Comparison of ENCODE assay signal across 9 cellular contexts in the genomic region with DNA sequence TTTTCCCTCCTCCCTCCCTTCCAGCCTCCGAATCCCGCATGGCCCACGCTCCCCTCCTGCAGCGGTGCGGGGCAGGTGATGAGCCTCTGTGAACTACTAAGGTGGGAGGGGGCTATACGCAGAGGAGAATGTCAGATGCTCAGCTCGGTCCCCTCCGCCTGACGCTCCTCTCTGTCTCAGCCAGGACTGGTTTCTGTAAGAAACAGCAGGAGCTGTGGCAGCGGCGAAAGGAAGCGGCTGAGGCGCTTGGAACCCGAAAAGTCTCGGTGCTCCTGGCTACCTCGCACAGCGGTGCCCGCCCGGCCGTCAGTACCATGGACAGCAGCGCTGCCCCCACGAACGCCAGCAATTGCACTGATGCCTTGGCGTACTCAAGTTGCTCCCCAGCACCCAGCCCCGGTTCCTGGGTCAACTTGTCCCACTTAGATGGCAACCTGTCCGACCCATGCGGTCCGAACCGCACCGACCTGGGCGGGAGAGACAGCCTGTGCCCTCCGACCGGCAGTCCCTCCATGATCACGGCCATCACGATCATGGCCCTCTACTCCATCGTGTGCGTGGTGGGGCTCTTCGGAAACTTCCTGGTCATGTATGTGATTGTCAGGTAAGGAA. TPM values are rescaled to one million over a fixed set of nuclear protein-coding genes. Genes with fewer than 3 reads are reported as not detected.
DNase-seq lines count a peak whose midpoint lies in the region; ATAC-seq and TF ChIP-seq lines count a peak whose summit lies in the region.
"Had no signal": no experiment of that assay in that cellular context is flagged by ENCODE, and none has a peak within 500 bp of the region (broad histone marks: within the 10 kb centered on the region; RNA-seq: fewer than 3 reads in every experiment).

OPRM1 (plus strand) TSS at position 10 of the 612 bp plus-strand sequence; CDS start at position 315, 305 bp downstream.

- POLR2A ChIA-PET in PC-9 (lab: Charles Lee; ENCODE audit: unreplicated experiment): no interaction called here

- H4K20me1 ChIP-seq in PC-9 (ENCODE audit: insufficient read depth): no peaks in the 10 kb centered on the region

- H3K4me3 ChIP-seq in mucosa of descending colon (no peak within 1 kb of the TSS), PC-9 (no peak within 1 kb of the TSS)

- peaks cover 31% of the 10 kb centered on the region for H3K27me3 Mint-ChIP-seq in chondrocyte (ENCODE audit: low read depth)

- no peaks in the 10 kb centered on the region for H3K79me2 ChIP-seq in PC-9 (ENCODE audit: low read depth)

- no TSS peak for BruUV-seq in PC-9 (replicated peaks; lab: Mats Ljungman, UMichigan)

- no peaks in the 10 kb centered on the region for H3K9me3 ChIP-seq in mucosa of descending colon
- H3K9me3 ChIP-seq in PC-9 (ENCODE audit: insufficient read depth, low read depth): no peaks in the 10 kb centered on the region

- TF ChIP-seq CTCF in chondrocyte (IDR thresholded peaks at IDR 0.05): no peak
- no peak for TF ChIP-seq CTCF in mucosa of descending colon (IDR thresholded peaks at IDR 0.05)
- TF ChIP-seq CTCF in PC-9 (conservative IDR thresholded peaks at IDR 0.05): no peak

- H3F3A ChIP-seq in PC-9 (ENCODE audit: insufficient read depth, low read depth): no peaks in the 10 kb centered on the region

- H3K36me3 ChIP-seq in mucosa of descending colon (ENCODE audit: low read depth) (no peaks in the 10 kb centered on the region), PC-9 (ENCODE audit: low read depth) (no peaks in the 10 kb centered on the region)

- no peaks in the 10 kb centered on the region for H3K4me1 Mint-ChIP-seq in chondrocyte (ENCODE audit: low read depth)
- H3K4me1 Mint-ChIP-seq: central memory CD8-positive, alpha-beta T cell had no signal

- H3K4me1 ChIP-seq in mucosa of descending colon (ENCODE audit: low read depth): no peaks in the 10 kb centered on the region
- H3K4me1 ChIP-seq in PC-9 (replicated peaks; ENCODE audit: insufficient read depth): no peaks in the 10 kb centered on the region

- H3K9me2 ChIP-seq in PC-9 (ENCODE audit: insufficient read depth): no peaks in the 10 kb centered on the region

- intact Hi-C loops in mucosa of descending colon (cut with DNase I, micrococcal nuclease): no loop called here
- intact Hi-C loops in PC-9 (cut with micrococcal nuclease; ENCODE audit: unreplicated experiment): loop anchor here (10.0 kb wide), 1 partner anchor 375 kb away; no protein-coding TSS in a partner anchor

- H3K4me2 ChIP-seq in PC-9: no peak within 1 kb of the TSS

- no peak within 1 kb of the TSS for H3K27ac Mint-ChIP-seq in chondrocyte (ENCODE audit: unreplicated experiment)

- peak; percentile 8 for DNase-seq in NCI-H1048 (lab: John Stamatoyannopoulos, UW)
- peak; percentile 92 for DNase-seq in chondrocyte (ENCODE audit: low spot score)
- DNase-seq in mucosa of descending colon: peak; percentile 9 to 44 (median 33)
- no peak for DNase-seq in SHP77 treated with DMSO at 0.1 percent for 48 hours (lab: John Stamatoyannopoulos, UW)
- no peak for DNase-seq in SKM-1 (lab: John Stamatoyannopoulos, UW; ENCODE audit: unreplicated experiment)
- DNase-seq in PC-9: no peak

- CTCF ChIA-PET in PC-9 (lab: Charles Lee): no interaction called here

- peak; percentile 63 for ATAC-seq in GM18499 (IDR thresholded peaks at IDR 0.05; ENCODE audit: insufficient read depth, unreplicated experiment)
- ATAC-seq in mucosa of descending colon: no peak
- no peak for ATAC-seq in GM21528 (IDR thresholded peaks at IDR 0.05; ENCODE audit: low FRiP score, unreplicated experiment)

- no peaks in the 10 kb centered on the region for H3K27me3 ChIP-seq in PC-9 (ENCODE audit: insufficient read depth, low read depth)

- H3K36me3 Mint-ChIP-seq in chondrocyte (ENCODE audit: low read depth): no peaks in the 10 kb centered on the region

- H3K4me3 Mint-ChIP-seq in chondrocyte (ENCODE audit: unreplicated experiment): no peak within 1 kb of the TSS
- H3K4me3 Mint-ChIP-seq: central memory CD8-positive, alpha-beta T cell had no signal

- no peak within 1 kb of the TSS for H2AFZ ChIP-seq in PC-9

- no peak within 1 kb of the TSS for H3K27ac ChIP-seq in PC-9

- H3K9me3 Mint-ChIP-seq in chondrocyte (ENCODE audit: low read depth): no peaks in the 10 kb centered on the region
- H3K9me3 Mint-ChIP-seq: central memory CD8-positive, alpha-beta T cell had no signal

RNA-seq across cellular contexts. Expression of gene OPRM1, which starts in this region (rescaled TPM):
- total RNA-seq in chondrocyte: not detected in 3 replicates
- under 1 TPM in 1 of 3 donors, not detected in 2; 0.57 TPM for total RNA-seq in mucosa of descending colon
- not detected in 2 replicates for total RNA-seq in PC-9 (2021)

Comparison
In these comparisons a context has a peak if more than half of its experiments do, and no peak if none do; other contexts are left out.
1. Peak in DNase-seq in chondrocyte; RNA of the gene not detected or under 1 TPM.
2. Peak in DNase-seq in mucosa of descending colon; RNA of the gene not detected or under 1 TPM.